In genomic region chr9:126487856-126488255, GRCh38 we compare ENCODE assay signal across 24 cellular contexts.
"Had no signal": no experiment of that assay in that cellular context is flagged by ENCODE, and none has a peak within 500 bp of the region (broad histone marks: within the 10 kb centered on the region; RNA-seq: fewer than 3 reads in every experiment).

No MANE protein-coding gene starts in this region.

- H3K9me3 ChIP-seq: Peyer's patch, SJCRH30, SK-N-SH had no signal

- H3K27ac Mint-ChIP-seq: activated CD4-positive, alpha-beta memory T cell treated with anti-CD3 and anti-CD28 coated beads for 36 hours; activated naive CD4-positive, alpha-beta T cell treated with anti-CD3 and anti-CD28 coated beads for 36 hours; activated naive CD8-positive, alpha-beta T cell had no signal

- H3K4me3 ChIP-seq: K562, Peyer's patch, SJCRH30 had no signal

- ATAC-seq: activated T-cell treated with anti-CD3 and anti-CD28 coated beads, Interleukin-2, amount 50 U/mL, for 4 hours; K562 had no signal

- H3K27me3 Mint-ChIP-seq: activated naive CD8-positive, alpha-beta T cell; brain had no signal

- H3K9me3 Mint-ChIP-seq: activated CD4-positive, alpha-beta memory T cell treated with anti-CD3 and anti-CD28 coated beads for 36 hours; activated naive CD4-positive, alpha-beta T cell treated with anti-CD3 and anti-CD28 coated beads for 36 hours; activated T-cell treated with anti-CD3 and anti-CD28 coated beads, Interleukin-2, amount 50 U/mL, for 4 hours; brain had no signal

- DNase-seq: activated CD4-positive, alpha-beta memory T cell treated with anti-CD3 and anti-CD28 coated beads for 36 hours; activated CD4-positive, alpha-beta T cell treated with anti-CD3 and anti-CD28 coated beads for 48 hours; activated CD4-positive, CD25-positive, alpha-beta regulatory T cell treated with anti-CD3 and anti-CD28 coated beads, Interleukin-2, amount 50 U/mL, for 72 hours; activated CD8-positive, alpha-beta memory T cell treated with anti-CD3 and anti-CD28 coated beads for 24 hours; activated gamma-delta T cell; activated naive CD4-positive, alpha-beta T cell treated with anti-CD3 and anti-CD28 coated beads for 36 hours; activated T-cell treated with anti-CD3 and anti-CD28 coated beads, Interleukin-2, amount 50 U/mL, for 4 hours; Karpas-422; MM.1S; NCI-H1105; NCI-H1436 treated with DMSO at 0.1 percent for 48 hours; NCI-H187; NCI-H2081 treated with DMSO at 0.1 percent for 48 hours; NCI-H446; NCI-H524; Peyer's patch; Right ventricle myocardium superior; SJCRH30; SK-N-SH; SW 1271 had no signal

- H3K27ac ChIP-seq: Peyer's patch, RWPE1, SJCRH30 had no signal

- H3K36me3 ChIP-seq: SJCRH30 had no signal

- H3K4me2 ChIP-seq: SK-N-SH had no signal

- H3K4me3 Mint-ChIP-seq: activated CD4-positive, alpha-beta memory T cell treated with anti-CD3 and anti-CD28 coated beads for 36 hours; activated naive CD4-positive, alpha-beta T cell treated with anti-CD3 and anti-CD28 coated beads for 36 hours; activated naive CD8-positive, alpha-beta T cell; activated T-cell treated with anti-CD3 and anti-CD28 coated beads, Interleukin-2, amount 50 U/mL, for 4 hours; brain had no signal

- H3K4me1 ChIP-seq: Peyer's patch had no signal

- H3K36me3 Mint-ChIP-seq: activated CD4-positive, alpha-beta memory T cell treated with anti-CD3 and anti-CD28 coated beads for 36 hours had no signal

- H3K27me3 ChIP-seq: Peyer's patch, SJCRH30 had no signal

- H3K9ac ChIP-seq: SK-N-SH had no signal
